Comparison of ENCODE assay signal across 19 cellular contexts in genomic region chr3:197013989-197014388, GRCh38. TPM values are rescaled to one million over a fixed set of nuclear protein-coding genes. Genes with fewer than 3 reads are reported as not detected.
DNase-seq lines count a peak whose midpoint lies in the region; ATAC-seq and TF ChIP-seq lines count a peak whose summit lies in the region.
"Had no signal": no experiment of that assay in that cellular context is flagged by ENCODE, and none has a peak within 500 bp of the region (broad histone marks: within the 10 kb centered on the region; RNA-seq: fewer than 3 reads in every experiment).

No MANE protein-coding gene starts in this region.

- peaks cover 4% of the 10 kb centered on the region for H3K27me3 Mint-ChIP-seq in chondrocyte (ENCODE audit: low read depth)
- peaks cover 3 to 12% of the 10 kb centered on the region in 2 donors for H3K27me3 Mint-ChIP-seq in stimulated activated naive B cell treated with anti-CD40 and anti-IgM and Interleukin-4, amounts not matched to agents 10 μg/mL and 1 μg/mL and 100 μg/mL, for 72 hours
- H3K27me3 Mint-ChIP-seq: CD4-positive, alpha-beta T cell had no signal

- H3K9me3 ChIP-seq in left ventricle myocardium inferior (replicated peaks) (no peaks in the 10 kb centered on the region), HEK293 (ENCODE audit: control insufficient read depth, insufficient read depth, low read depth, low read length) (no peaks in the 10 kb centered on the region), Peyer's patch (no peaks in the 10 kb centered on the region), prostate gland (no peaks in the 10 kb centered on the region)
- H3K9me3 ChIP-seq: A549, Caco-2 had no signal

- H3K9me3 Mint-ChIP-seq in chondrocyte (ENCODE audit: low read depth) = no peaks in the 10 kb centered on the region
- H3K9me3 Mint-ChIP-seq in stimulated activated naive B cell treated with anti-CD40 and anti-IgM and Interleukin-4, amounts not matched to agents 10 μg/mL and 1 μg/mL and 100 μg/mL, for 72 hours = no peaks in the 10 kb centered on the region
- H3K9me3 Mint-ChIP-seq: CD4-positive, alpha-beta T cell; CD8-positive, alpha-beta T cell had no signal

- TF ChIP-seq CTCF in left ventricle myocardium inferior (IDR thresholded peaks at IDR 0.05; ENCODE audit: borderline replicate concordance) (no peak), HEK293 (tag by site-specific recombination; IDR thresholded peaks at IDR 0.05) (no peak), chondrocyte (IDR thresholded peaks at IDR 0.05) (no peak), Peyer's patch (IDR thresholded peaks at IDR 0.05) (no peak), prostate gland (IDR thresholded peaks at IDR 0.05) (no peak)

- DNase-seq in left cardiac atrium = peak; percentile 11
- no peak for DNase-seq in left ventricle myocardium inferior
- peak; percentile 13 for DNase-seq in chondrocyte (ENCODE audit: low spot score)
- DNase-seq in stimulated activated naive B cell treated with anti-CD40 and anti-IgM and Interleukin-4, amounts not matched to agents 10 μg/mL and 1 μg/mL and 100 μg/mL, for 72 hours = no peak
- DNase-seq in Peyer's patch = no peak
- no peak for DNase-seq in prostate gland (ENCODE audit: low spot score)
- DNase-seq: AML-193; Caco-2; Calu3; CD4-positive, alpha-beta T cell; CD8-positive, alpha-beta T cell; DMS79 treated with DMSO at 0.1 percent for 48 hours; GF-D8 had no signal

- H3K4me1 Mint-ChIP-seq in chondrocyte (ENCODE audit: low read depth) = no peaks in the 10 kb centered on the region
- peaks cover 5 to 14% of the 10 kb centered on the region in 2 donors for H3K4me1 Mint-ChIP-seq in stimulated activated naive B cell treated with anti-CD40 and anti-IgM and Interleukin-4, amounts not matched to agents 10 μg/mL and 1 μg/mL and 100 μg/mL, for 72 hours
- H3K4me1 Mint-ChIP-seq: B cell had no signal

- H3K27ac Mint-ChIP-seq in chondrocyte (ENCODE audit: unreplicated experiment) = no peak overlapping the region
- peak overlapping the region; percentile 37 for H3K27ac Mint-ChIP-seq in stimulated activated naive B cell treated with anti-CD40 and anti-IgM and Interleukin-4, amounts not matched to agents 10 μg/mL and 1 μg/mL and 100 μg/mL, for 72 hours
- H3K27ac Mint-ChIP-seq: B cell; CD4-positive, alpha-beta T cell; CD8-positive, alpha-beta T cell had no signal

- no peaks in the 10 kb centered on the region for H3K4me1 ChIP-seq in left ventricle myocardium inferior
- H3K4me1 ChIP-seq in HEK293 (ENCODE audit: control insufficient read depth, insufficient read depth, low read length) = no peaks in the 10 kb centered on the region
- H3K4me1 ChIP-seq in Peyer's patch = no peaks in the 10 kb centered on the region
- H3K4me1 ChIP-seq in prostate gland (replicated peaks) = no peaks in the 10 kb centered on the region
- H3K4me1 ChIP-seq: A549, Caco-2 had no signal

- no peak overlapping the region for H3K4me3 Mint-ChIP-seq in chondrocyte (ENCODE audit: unreplicated experiment)
- H3K4me3 Mint-ChIP-seq in stimulated activated naive B cell treated with anti-CD40 and anti-IgM and Interleukin-4, amounts not matched to agents 10 μg/mL and 1 μg/mL and 100 μg/mL, for 72 hours = no peak overlapping the region
- H3K4me3 Mint-ChIP-seq: B cell; CD4-positive, alpha-beta T cell; CD8-positive, alpha-beta T cell had no signal

- peaks cover 10% of the 10 kb centered on the region for H3K27me3 ChIP-seq in left ventricle myocardium inferior (ENCODE audit: low read depth)
- no peaks in the 10 kb centered on the region for H3K27me3 ChIP-seq in Peyer's patch
- no peaks in the 10 kb centered on the region for H3K27me3 ChIP-seq in prostate gland (replicated peaks; ENCODE audit: insufficient read depth)

- POLR2A ChIA-PET in HEK293 (lab: Yijun Ruan, JAX) = no interaction called here

- H3K4me3 ChIP-seq in left ventricle myocardium inferior (no peak overlapping the region), HEK293 (ENCODE audit: low read depth, low read length) (no peak overlapping the region), Peyer's patch (no peak overlapping the region), prostate gland (no peak overlapping the region)
- H3K4me3 ChIP-seq: A549 had no signal

- H3K27ac ChIP-seq in left ventricle myocardium inferior (replicated peaks) (no peak overlapping the region), HEK293 (ENCODE audit: extremely low read depth, low read depth, low read length) (no peak overlapping the region), Peyer's patch (no peak overlapping the region), prostate gland (no peak overlapping the region)
- H3K27ac ChIP-seq: 22Rv1, A549, C4-2B had no signal

- no peaks in the 10 kb centered on the region for H3K36me3 ChIP-seq in left ventricle myocardium inferior
- H3K36me3 ChIP-seq in HEK293 (ENCODE audit: control insufficient read depth in 2 of 2, insufficient read depth in 1 of 2, low read length in 2 of 2) = no peaks in the 10 kb centered on the region
- no peaks in the 10 kb centered on the region for H3K36me3 ChIP-seq in Peyer's patch
- no peaks in the 10 kb centered on the region for H3K36me3 ChIP-seq in prostate gland

- no peak for ATAC-seq in left cardiac atrium
- ATAC-seq in stimulated activated naive B cell treated with anti-CD40 and anti-IgM and Interleukin-4, amounts not matched to agents 10 μg/mL and 1 μg/mL and 100 μg/mL, for 72 hours (replicated peaks) = no peak
- no peak for ATAC-seq in HG03571 (IDR thresholded peaks at IDR 0.05; ENCODE audit: unreplicated experiment)
- ATAC-seq: A549; CD8-positive, alpha-beta T cell had no signal

- over 99% methylated on average over 6 of the region's 6 CpGs for WGBS in prostate gland

- intact Hi-C loops in left cardiac atrium (cut with DNase I) = no loop called here
- intact Hi-C loops in left ventricle myocardium inferior (cut with micrococcal nuclease) = no loop called here
- intact Hi-C loops in prostate gland (cut with DNase I) = no loop called here

- no peak for TF ChIP-seq POLR2A in Peyer's patch (IDR thresholded peaks at IDR 0.05)
- TF ChIP-seq POLR2A in prostate gland (IDR thresholded peaks at IDR 0.05) = no peak

- CTCF ChIA-PET in HEK293 (lab: Yijun Ruan, JAX) = no interaction called here

- H3K36me3 Mint-ChIP-seq in chondrocyte (ENCODE audit: low read depth) = no peaks in the 10 kb centered on the region
- H3K36me3 Mint-ChIP-seq in stimulated activated naive B cell treated with anti-CD40 and anti-IgM and Interleukin-4, amounts not matched to agents 10 μg/mL and 1 μg/mL and 100 μg/mL, for 72 hours = peaks cover 24 to 27% of the 10 kb centered on the region in 2 donors
- H3K36me3 Mint-ChIP-seq: CD8-positive, alpha-beta T cell had no signal

TF ChIP-seq in HEK293, 187 proteins besides CTCF, POLR2A, EP300 and RAD21:
- TF ChIP-seq SP7 (tag by site-specific recombination; IDR thresholded peaks at IDR 0.05) (no peak), ZFP69B (tag by site-specific recombination; IDR thresholded peaks at IDR 0.05) (no peak), ZNF239 (tag by site-specific recombination; IDR thresholded peaks at IDR 0.05) (no peak), ZNF146 (tag by site-specific recombination; IDR thresholded peaks at IDR 0.05) (peak; percentile 86)
TF ChIP-seq in HEK293: peak in this region for 1.

RNA-seq across cellular contexts. Expression of gene MELTF, which starts 15.6 kb away (rescaled TPM):
- total RNA-seq in left cardiac atrium (10 to 100 TPM in 1 of 2 donors, 1 to 10 TPM in 1; 7.7 to 10.1 TPM), left ventricle myocardium inferior (9.6 TPM), chondrocyte (4.5 to 5.2 TPM (median 5.1 TPM) in 3 replicates), Peyer's patch (100 to 1,000 TPM in 1 of 4 donors, 10 to 100 TPM in 3; 17.3 to 143 (median 50.7) TPM), prostate gland (1 to 10 TPM; 6.9 to 9.0 TPM)

RNA-seq across cellular contexts. Expression of gene PIGZ, which starts 45.4 kb away (rescaled TPM):
- 1 to 10 TPM; 4.5 to 4.7 TPM for total RNA-seq in left cardiac atrium
- total RNA-seq in left ventricle myocardium inferior = 3.7 TPM
- 8.8 to 10.1 TPM (median 9.9 TPM) in 3 replicates for total RNA-seq in chondrocyte
- 100 to 1,000 TPM in 1 of 4 donors, 10 to 100 TPM in 2, 1 to 10 TPM in 1; 5.0 to 212 (median 44.5) TPM for total RNA-seq in Peyer's patch
- total RNA-seq in prostate gland = 10 to 100 TPM in 1 of 2 donors, 1 to 10 TPM in 1; 4.7 to 11.3 TPM
- total RNA-seq: CD8-positive, alpha-beta T cell had no signal

Comparison
In these comparisons a context has a peak if more than half of its experiments do, and no peak if none do; other contexts are left out.
1. DNase-seq: peak in left cardiac atrium (single experiment) and chondrocyte (single experiment); none in left ventricle myocardium inferior (single experiment), stimulated activated naive B cell treated with anti-CD40 and anti-IgM and Interleukin-4, amounts not matched to agents 10 μg/mL and 1 μg/mL and 100 μg/mL, for 72 hours (single experiment), Peyer's patch (0 of 3) and prostate gland (single experiment).